In genomic region chr11:116687458-116688201, GRCh38 we compare ENCODE assay signal across 17 cellular contexts.
A peak's percentile ranks its signal among the peaks of the same experiment; 100 is the strongest.
DNase-seq lines count a peak whose midpoint lies in the region; ATAC-seq, FAIRE-seq and TF ChIP-seq lines count a peak whose summit lies in the region.
"Had no signal": no experiment of that assay in that cellular context is flagged by ENCODE, and none has a peak within 500 bp of the region (broad histone marks: within the 10 kb centered on the region; RNA-seq: fewer than 3 reads in every experiment).

No MANE protein-coding gene starts in this region.

- H3K4me1 ChIP-seq in RWPE2 (ENCODE audit: insufficient read depth, poor library complexity, severe bottlenecking) (no peaks in the 10 kb centered on the region), HepG2 (ENCODE audit: insufficient read depth, low read length) (peaks cover 16% of the 10 kb centered on the region), esophagus muscularis mucosa (no peaks in the 10 kb centered on the region)
- H3K4me1 ChIP-seq: heart right ventricle had no signal

- BruUV-seq in HepG2 (replicated peaks; lab: Mats Ljungman, UMichigan) = no TSS peak

- intact Hi-C loops in HepG2 (cut with micrococcal nuclease; ENCODE audit: unreplicated experiment) = no loop called here
- intact Hi-C loops in esophagus muscularis mucosa (cut with DNase I) = no loop called here

- POLR2A ChIA-PET in HepG2 (lab: Yijun Ruan, JAX) = interaction anchor here (2.5 kb wide), 1 partner anchor 21 kb away, joined by 8 read pairs; no protein-coding TSS in a partner anchor

- no peak overlapping the region for H3K9ac ChIP-seq in HepG2 (ENCODE audit: insufficient read depth, low read depth, low read length)
- H3K9ac ChIP-seq: KMS-11 had no signal

- no peak for TF ChIP-seq POLR2A in HepG2 (IDR thresholded peaks at IDR 0.05; ENCODE audit: insufficient read depth in 1 of 2, low read depth in 2 of 2, low read length in 2 of 2)
- TF ChIP-seq POLR2A in esophagus muscularis mucosa (IDR thresholded peaks at IDR 0.05; ENCODE audit: low read depth) = no peak

- CTCF ChIA-PET in HepG2 (lab: Yijun Ruan, JAX; ENCODE audit: low intra/inter-chr PET ratio, low total read pairs) = no interaction called here

- H3K79me2 ChIP-seq in HepG2 (ENCODE audit: insufficient read depth, low read length) = no peaks in the 10 kb centered on the region

- H3K4me3 ChIP-seq in RWPE2 (ENCODE audit: severe bottlenecking) (no peak overlapping the region), HepG2 (replicated peaks in 1 of 3; ENCODE audit: insufficient read depth in 1 of 3, low read depth in 2 of 3, low read length in 3 of 3) (no peak overlapping the region), esophagus muscularis mucosa (no peak overlapping the region)
- H3K4me3 ChIP-seq: heart right ventricle had no signal

- peak; percentile 1 for DNase-seq in EH (ENCODE audit: low read depth)
- no peak for DNase-seq in HTR-8/SVneo (ENCODE audit: insufficient read length, low spot score)
- no peak for DNase-seq in RWPE2 (ENCODE audit: low spot score)
- peak; percentile 31 for DNase-seq in HepG2 (ENCODE audit: low spot score)
- no peak for DNase-seq in GM19240 (ENCODE audit: insufficient read length, low spot score)
- no peak for DNase-seq in esophagus muscularis mucosa (ENCODE audit: extremely low spot score)
- DNase-seq in activated T-cell treated with anti-CD3 and anti-CD28 coated beads, Interleukin-2, amount 50 U/mL, for 48 hours = no peak
- DNase-seq: activated CD4-positive, alpha-beta T cell treated with anti-CD3 and anti-CD28 coated beads for 36 hours; erythroblast; heart right ventricle; left ventricle myocardium superior; natural killer cell; NCI-H1417 treated with DMSO at 0.1 percent for 48 hours; right cardiac atrium had no signal

- no peaks in the 10 kb centered on the region for H3K9me3 ChIP-seq in RWPE2 (ENCODE audit: severe bottlenecking)
- H3K9me3 ChIP-seq in HepG2 (ENCODE audit: low read length) = no peaks in the 10 kb centered on the region
- H3K9me3 ChIP-seq in esophagus muscularis mucosa = peaks cover 0 to 8% (median 0%) of the 10 kb centered on the region in 4 donors

- H3K4me2 ChIP-seq in HepG2 (ENCODE audit: low read depth, low read length) = peak overlapping the region; percentile 56
- H3K4me2 ChIP-seq: KMS-11 had no signal

- TF ChIP-seq RAD21 in HepG2 (CRISPR knock-in tag; IDR thresholded peaks at IDR 0.05) = no peak

- H4K20me1 ChIP-seq in HepG2 (ENCODE audit: insufficient read depth, low read length) = no peaks in the 10 kb centered on the region

- H3K36me3 ChIP-seq in RWPE2 (ENCODE audit: low read depth) (no peaks in the 10 kb centered on the region), HepG2 (replicated peaks in 1 of 2; ENCODE audit: control insufficient read depth in 1 of 2, insufficient read depth in 2 of 2, low read length in 2 of 2) (no peaks in the 10 kb centered on the region), esophagus muscularis mucosa (no peaks in the 10 kb centered on the region)
- H3K36me3 ChIP-seq: heart right ventricle had no signal

- WGBS in HepG2 (ENCODE audit: low lambda C conversion rate) = 6% methylated on average over 4 of the region's 6 CpGs
- 35% methylated on average over 5 of the region's 6 CpGs for WGBS in esophagus muscularis mucosa

- in situ Hi-C loops in HepG2 (cut with HindIII; ENCODE audit: extremely low pct_ligation_motif_present, low pct_unique_long_range_greater_than_20kb) = no loop called here

- no peak for TF ChIP-seq EP300 in HepG2 (IDR thresholded peaks at IDR 0.05; ENCODE audit: low read depth in 2 of 2, low read length in 2 of 2)
- no peak for TF ChIP-seq EP300 in HepG2 (CRISPR knock-in tag; IDR thresholded peaks at IDR 0.05; ENCODE audit: borderline replicate concordance)
- TF ChIP-seq EP300 in esophagus muscularis mucosa (IDR thresholded peaks at IDR 0.05) = no peak

- TF ChIP-seq CTCF in RWPE2 (IDR thresholded peaks at IDR 0.05; ENCODE audit: poor library complexity, severe bottlenecking) (no peak), HepG2 (CRISPR knock-in tag; IDR thresholded peaks at IDR 0.05) (no peak), esophagus muscularis mucosa (IDR thresholded peaks at IDR 0.05) (no peak)

- no peaks in the 10 kb centered on the region for H3K27me3 ChIP-seq in RWPE2 (ENCODE audit: insufficient read depth, poor library complexity, severe bottlenecking)
- peaks cover 0 to 3% of the 10 kb centered on the region in 2 experiments; a peak in 2 of 5 replicates for H3K27me3 ChIP-seq in HepG2 (ENCODE audit: control insufficient read depth in 1 of 2, insufficient read depth in 2 of 2, low read length in 2 of 2)
- H3K27me3 ChIP-seq in esophagus muscularis mucosa = peaks cover 0 to 33% (median 3%) of the 10 kb centered on the region in 4 donors

- H2AFZ ChIP-seq in HepG2 (ENCODE audit: low read length) = no peak overlapping the region

- H3K27ac ChIP-seq in RWPE2 (ENCODE audit: poor library complexity, severe bottlenecking) = no peak overlapping the region
- H3K27ac ChIP-seq in HepG2 (ENCODE audit: extremely low read length, insufficient read depth, low read length) = no peak overlapping the region
- no peak overlapping the region for H3K27ac ChIP-seq in esophagus muscularis mucosa (replicated peaks in 1 of 4)
- H3K27ac ChIP-seq: heart right ventricle, KMS-11 had no signal

- ATAC-seq in RWPE2 (ENCODE audit: low read depth) = 0 out of 3 replicates have a peak, but pooled peaks have one; percentile 11
- ATAC-seq in HepG2 = peak; percentile 32
- ATAC-seq: activated CD4-positive, alpha-beta T cell treated with anti-CD3 and anti-CD28 coated beads for 36 hours; heart right ventricle; left ventricle myocardium superior; right cardiac atrium; stimulated activated memory B cell treated with anti-CD40 and anti-IgM and Interleukin-4, amounts not matched to agents 10 μg/mL and 1 μg/mL and 100 μg/mL, for 72 hours had no signal

- FAIRE-seq in HTR-8/SVneo (lab: Jason Lieb, UNC) (peak; percentile 73), HepG2 (lab: Jason Lieb, UNC) (no peak)
- FAIRE-seq: RCC 7860 had no signal

TF ChIP-seq in HepG2, 621 proteins besides CTCF, POLR2A, EP300 and RAD21:
- TF ChIP-seq ZNF263 (CRISPR knock-in tag; IDR thresholded peaks at IDR 0.05) (peak; percentile 59), REPIN1 (CRISPR knock-in tag; IDR thresholded peaks at IDR 0.05; ENCODE audit: borderline replicate concordance, low read depth) (no peak)

Comparison
In these comparisons a context has a peak if more than half of its experiments do, and no peak if none do; other contexts are left out.
1. DNase-seq: peak in EH (single experiment) and HepG2 (single experiment); none in HTR-8/SVneo (single experiment), RWPE2 (single experiment), GM19240 (single experiment), esophagus muscularis mucosa (single experiment) and activated T-cell treated with anti-CD3 and anti-CD28 coated beads, Interleukin-2, amount 50 U/mL, for 48 hours (0 of 2).